Comparison of ENCODE assay signal across 3 cellular contexts in genomic region chrX:103197721-103198306, GRCh38.
A peak's percentile ranks its signal among the peaks of the same experiment; 100 is the strongest.
TF ChIP-seq lines count a peak whose summit lies in the region.

No MANE protein-coding gene starts in this region.

TF ChIP-seq in SK-N-SH, 30 proteins besides CTCF, POLR2A, EP300 and RAD21:
- no peak for TF ChIP-seq ELF1 (IDR thresholded peaks at IDR 0.05)

TF ChIP-seq in SK-N-SH treated with all-trans-retinoic acid at 6 μM for 48 hours, 23 proteins besides CTCF, POLR2A, EP300 and RAD21:
- TF ChIP-seq ESRRG (CRISPR knock-in tag; IDR thresholded peaks at IDR 0.05) (no peak), PPARA (CRISPR knock-in tag; IDR thresholded peaks at IDR 0.05; ENCODE audit: borderline replicate concordance) (no peak), BACH2 (CRISPR knock-in tag; IDR thresholded peaks at IDR 0.05; ENCODE audit: borderline replicate concordance) (no peak), ZNF70 (CRISPR knock-in tag; IDR thresholded peaks at IDR 0.05) (no peak), ISL1 (CRISPR knock-in tag; IDR thresholded peaks at IDR 0.05) (no peak), ZNF8 (CRISPR knock-in tag; IDR thresholded peaks at IDR 0.05) (no peak), CSDC2 (CRISPR knock-in tag; IDR thresholded peaks at IDR 0.05) (no peak)

TF ChIP-seq in endothelial cell of umbilical vein, 7 proteins besides CTCF, POLR2A, EP300 and RAD21:
- TF ChIP-seq FOS (IDR thresholded peaks at IDR 0.05; ENCODE audit: borderline replicate concordance, insufficient read depth, low read length) (no peak), POLR2AphosphoS5 (IDR thresholded peaks at IDR 0.05; ENCODE audit: insufficient read depth, low read depth, low read length) (no peak), JUN (IDR thresholded peaks at IDR 0.05; ENCODE audit: borderline replicate concordance, insufficient read depth, insufficient read length, low read depth) (peak; percentile 17), EZH2 (IDR thresholded peaks at IDR 0.05; ENCODE audit: borderline replicate concordance, low read depth, low read length, severe bottlenecking) (no peak)
